ENCODE assay signal across 8 cellular contexts in the genomic region with DNA sequence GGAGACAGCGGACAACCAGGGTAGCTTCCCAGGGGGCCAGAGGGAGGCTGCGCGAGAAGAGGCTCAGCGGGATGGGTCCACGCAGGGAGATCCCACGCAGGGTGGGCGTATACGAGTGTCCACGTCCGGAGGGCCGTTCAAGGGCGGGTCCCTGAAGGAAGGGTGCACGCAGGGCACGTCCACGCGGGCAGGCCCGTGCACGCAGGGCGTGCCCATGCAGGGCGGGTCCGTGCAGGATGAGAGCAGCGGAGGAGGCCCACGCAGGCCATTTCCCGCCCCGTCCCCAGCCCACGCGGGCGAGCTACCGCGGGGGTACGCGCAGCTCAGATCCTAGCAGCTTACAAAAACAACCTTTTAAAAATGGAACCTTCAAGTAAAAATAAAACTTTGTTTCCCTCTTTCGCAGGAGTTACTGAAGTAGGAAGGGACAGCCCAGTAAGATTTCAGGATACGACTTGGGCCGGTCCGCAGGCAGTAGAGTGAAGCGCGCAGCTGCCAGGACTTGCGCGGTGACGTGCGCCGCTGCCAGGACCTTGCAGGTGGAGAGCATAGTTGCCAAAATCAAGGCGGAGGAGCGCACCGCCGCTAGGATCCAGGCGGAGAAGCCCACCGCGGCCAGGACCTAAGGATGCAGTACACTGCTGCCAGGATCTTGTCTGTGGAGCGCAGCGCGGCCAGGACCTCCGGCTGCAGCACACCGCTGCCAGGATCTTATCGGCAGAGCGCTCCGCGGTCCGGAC. TPM values are rescaled to one million over a fixed set of nuclear protein-coding genes. Genes with fewer than 3 reads are reported as not detected.
A peak's percentile ranks its signal among the peaks of the same experiment; 100 is the strongest.
DNase-seq lines count a peak whose midpoint lies in the region; ATAC-seq lines count a peak whose summit lies in the region.

No MANE protein-coding gene starts in this region.

- DNase-seq in DMS 273 (lab: John Stamatoyannopoulos, UW; ENCODE audit: unreplicated experiment) = peak; percentile 93
- DNase-seq in HUDEP-2 (lab: John Stamatoyannopoulos, UW; ENCODE audit: unreplicated experiment in 76 of 76) = peak; percentile 12 to 98 (median 82)
- DNase-seq in OCI-M2 (lab: John Stamatoyannopoulos, UW; ENCODE audit: unreplicated experiment) = peak; percentile 72
- peak; percentile 94 for DNase-seq in activated T-cell treated with anti-CD3 and anti-CD28 coated beads, Interleukin-2, amount 50 U/mL, for 1 hour
- peak; percentile 88 for DNase-seq in myocyte (ENCODE audit: low read depth)
- peak; percentile 68 to 72 for DNase-seq in stimulated activated CD8-positive, alpha-beta memory T cell treated with anti-CD3 and anti-CD28 coated beads, Interleukin-7, amount 100 ng/mL, for 48 hours (ENCODE audit: extremely low read depth in 1 of 2, low read depth in 1 of 2)

- ATAC-seq in GM21390 (IDR thresholded peaks at IDR 0.05; ENCODE audit: unreplicated experiment) = peak; percentile 47
- peak; percentile 93 for ATAC-seq in esophagus mucosa

RNA-seq across cellular contexts. Expression of a gene that starts 0.4 kb away (rescaled TPM):
- total RNA-seq in esophagus mucosa (126 TPM), myocyte (99.2 and 134 TPM in 2 replicates)
- 336 TPM for polyA plus RNA-seq in myocyte (2012)

Comparison
In these comparisons a context has a peak if more than half of its experiments do, and no peak if none do; other contexts are left out.
1. Peak in every context shown above with its lines: DNase-seq and ATAC-seq.